ENCODE assay signal across 1 cellular context in the genomic region with DNA sequence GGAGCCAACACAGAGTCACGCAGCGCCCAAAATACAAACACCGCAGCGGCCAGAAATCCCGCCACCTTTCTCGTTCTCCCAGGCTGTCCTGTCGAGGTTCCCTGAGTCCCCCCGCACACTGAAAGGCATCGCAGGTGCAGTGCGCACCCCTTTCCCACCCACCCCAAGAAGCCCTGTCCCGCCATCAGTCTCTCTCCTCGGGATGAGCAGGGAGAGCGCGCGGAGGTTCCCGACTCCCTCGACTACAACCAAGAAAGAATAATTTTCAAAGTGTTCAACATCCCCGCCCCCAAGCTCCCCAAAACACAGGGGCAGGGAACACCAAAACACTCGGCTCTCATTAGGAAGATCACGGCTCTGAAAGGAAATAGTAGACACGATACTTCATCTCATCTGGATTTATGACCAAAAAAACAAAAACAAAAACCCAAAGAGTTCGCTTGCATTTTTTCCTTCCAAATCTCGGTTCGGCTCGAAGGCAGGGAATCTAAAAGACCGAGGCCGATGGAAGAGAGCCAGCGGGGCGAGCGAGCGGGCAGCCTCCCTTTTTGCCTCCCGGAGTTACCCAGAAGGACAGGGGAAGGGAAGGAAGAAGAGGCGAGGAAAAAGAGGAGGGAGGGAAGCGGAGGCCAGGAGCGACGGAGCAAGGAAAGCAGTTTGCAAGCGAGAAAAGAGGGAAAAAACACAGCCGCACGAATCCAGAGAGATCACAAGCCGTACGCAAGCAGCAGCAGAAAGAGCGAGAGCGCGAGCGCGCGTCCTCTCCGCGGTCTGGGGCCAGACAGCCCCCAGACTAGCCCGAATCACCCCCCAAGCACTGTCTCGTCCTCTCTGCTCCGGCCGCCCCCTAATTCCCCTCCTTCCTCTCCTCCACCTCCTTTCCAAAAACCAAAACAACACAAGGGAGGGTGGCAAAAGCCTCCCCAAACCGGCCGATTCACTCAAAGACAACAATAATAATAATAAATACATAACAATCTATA.
TF ChIP-seq lines count a peak whose summit lies in the region.

No MANE protein-coding gene starts in this region.

TF ChIP-seq in K562, 482 proteins besides CTCF, POLR2A, EP300 and RAD21 (continued from another document):
- TF ChIP-seq THAP12 (CRISPR knock-in tag; IDR thresholded peaks at IDR 0.05) (0 out of 2 replicates have a peak, but pooled peaks have one; percentile 51), UBTF (IDR thresholded peaks at IDR 0.05; ENCODE audit: borderline replicate concordance in 1 of 2, low read depth in 2 of 2, low read length in 2 of 2) (peak; percentile 9 to 62; a peak in 2 of 4 replicates), ARID2 (IDR thresholded peaks at IDR 0.05) (0 out of 2 replicates have a peak, but pooled peaks have one; percentile 9), ZNF766 (CRISPR knock-in tag; conservative IDR thresholded peaks at IDR 0.05) (0 out of 2 replicates have a peak, but pooled peaks have one; percentile 41), YBX1 (IDR thresholded peaks at IDR 0.05) (no peak), ZNF134 (CRISPR knock-in tag; conservative IDR thresholded peaks at IDR 0.05) (no peak), ZNF830 (CRISPR knock-in tag; IDR thresholded peaks at IDR 0.05) (peak; percentile 93), ATF7 (IDR thresholded peaks at IDR 0.05) (no peak), FOXK2 (conservative IDR thresholded peaks at IDR 0.05 in 1 of 2, IDR thresholded peaks at IDR 0.05 in 1 of 2; ENCODE audit: low read depth in 2 of 2) (0 out of 4 replicates have a peak, but pooled peaks of 1 of the 2 experiments have one; percentile 59), LARP7 (IDR thresholded peaks at IDR 0.05) (no peak), SLC30A9 (CRISPR knock-in tag; IDR thresholded peaks at IDR 0.05) (no peak), MXI1 (IDR thresholded peaks at IDR 0.05; ENCODE audit: low read depth, low read length) (no peak), OTX1 (CRISPR knock-in tag; IDR thresholded peaks at IDR 0.05) (peak; percentile 93), MAZ (CRISPR knock-in tag; conservative IDR thresholded peaks at IDR 0.05 in 1 of 2, IDR thresholded peaks at IDR 0.05 in 1 of 2) (peak in 1 of 2 experiments; percentile 37; a peak in 1 of 4 replicates), SIN3A (IDR thresholded peaks at IDR 0.05; ENCODE audit: borderline replicate concordance in 2 of 2, control insufficient read depth in 1 of 2, low read depth in 2 of 2, low read length in 2 of 2) (peak in 1 of 2 experiments; percentile 13; a peak in 1 of 4 replicates), HNRNPLL (IDR thresholded peaks at IDR 0.05; ENCODE audit: low read depth, low read length, poor library complexity, severe bottlenecking) (peak; percentile 1), CXXC5 (CRISPR knock-in tag; IDR thresholded peaks at IDR 0.05) (no peak), VEZF1 (CRISPR knock-in tag; IDR thresholded peaks at IDR 0.05) (no peak), MIER1 (IDR thresholded peaks at IDR 0.05; ENCODE audit: low read depth) (no peak), BRD4 (IDR thresholded peaks at IDR 0.05) (peak; percentile 18; the same call in 1 of the 2 replicates), RHOXF2B (CRISPR knock-in tag; conservative IDR thresholded peaks at IDR 0.05) (peak; percentile 79; the same call in 1 of the 2 replicates), KLF1 (tag; IDR thresholded peaks at IDR 0.05) (no peak), CHAMP1 (IDR thresholded peaks at IDR 0.05) (no peak), SAFB (IDR thresholded peaks at IDR 0.05; ENCODE audit: borderline replicate concordance, low read depth, low read length) (no peak), POLR2B (IDR thresholded peaks at IDR 0.05; ENCODE audit: low read depth, partially characterized antibody) (peak; percentile 63), NCOA6 (IDR thresholded peaks at IDR 0.05) (no peak), ZBTB1 (CRISPR knock-in tag; IDR thresholded peaks at IDR 0.05; ENCODE audit: borderline replicate concordance, low read depth) (no peak), ARHGAP35 (IDR thresholded peaks at IDR 0.05; ENCODE audit: partially characterized antibody) (no peak), ZBTB26 (CRISPR knock-in tag; IDR thresholded peaks at IDR 0.05) (peak; percentile 77; the same call in 1 of the 2 replicates), TRIM24 (IDR thresholded peaks at IDR 0.05) (no peak), ZNF224 (CRISPR knock-in tag; IDR thresholded peaks at IDR 0.05) (no peak), JUN (IDR thresholded peaks at IDR 0.05; ENCODE audit: borderline replicate concordance, low read depth, low read length) (no peak), JUN (CRISPR knock-in tag; IDR thresholded peaks at IDR 0.05; ENCODE audit: borderline replicate concordance) (no peak), RNF2 (IDR thresholded peaks at IDR 0.05) (0 out of 2 replicates have a peak, but pooled peaks have one; percentile 21), AFF1 (IDR thresholded peaks at IDR 0.05; ENCODE audit: low read depth in 1 of 2, partially characterized antibody in 2 of 2) (peak in 1 of 2 experiments; percentile 11), THAP7 (CRISPR knock-in tag; IDR thresholded peaks at IDR 0.05) (0 out of 2 replicates have a peak, but pooled peaks have one; percentile 51)
- TF ChIP-seq, protein P1, sequence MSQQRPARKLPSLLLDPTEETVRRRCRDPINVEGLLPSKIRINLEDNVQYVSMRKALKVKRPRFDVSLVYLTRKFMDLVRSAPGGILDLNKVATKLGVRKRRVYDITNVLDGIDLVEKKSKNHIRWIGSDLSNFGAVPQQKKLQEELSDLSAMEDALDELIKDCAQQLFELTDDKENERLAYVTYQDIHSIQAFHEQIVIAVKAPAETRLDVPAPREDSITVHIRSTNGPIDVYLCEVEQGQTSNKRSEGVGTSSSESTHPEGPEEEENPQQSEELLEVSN (IDR thresholded peaks at IDR 0.05; ENCODE audit: borderline replicate concordance in 1 of 2, extremely low read depth in 1 of 2, insufficient read depth in 1 of 2, insufficient read length in 1 of 2, low read depth in 1 of 2, low read length in 1 of 2, poor library complexity in 1 of 2, severe bottlenecking in 1 of 2): peak in 1 of 2 experiments; percentile 16
